ENCODE assay signal across 1 cellular context in the genomic region with DNA sequence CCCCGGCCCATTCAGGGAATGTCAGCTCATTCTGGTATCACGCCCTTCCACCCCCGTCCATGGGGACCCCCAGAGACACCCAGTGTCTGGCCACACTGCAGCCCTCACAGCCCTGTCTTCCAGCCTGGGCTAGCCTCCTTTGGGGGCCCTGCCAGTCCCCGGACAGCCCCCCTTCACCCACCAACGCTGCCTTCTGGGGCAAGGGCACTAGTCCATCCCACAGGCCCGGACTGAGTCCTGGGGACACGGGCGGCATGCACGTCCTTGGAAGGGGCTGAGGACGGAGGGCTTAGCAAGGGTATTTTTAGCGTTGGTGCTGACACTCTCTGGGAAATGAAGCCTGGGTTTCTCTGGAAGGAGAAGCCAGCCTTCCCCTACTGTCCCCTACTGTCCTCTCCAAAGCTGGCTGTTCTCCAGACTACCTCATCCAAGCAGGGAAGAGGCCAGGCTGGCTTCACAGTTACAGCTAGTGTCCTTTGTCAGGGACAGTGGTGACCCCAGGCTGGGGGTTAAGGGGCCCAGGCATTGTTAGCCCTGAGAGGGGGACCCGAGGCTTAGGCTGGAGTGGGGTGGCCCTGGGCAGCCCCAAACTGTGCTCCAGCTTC.
TF ChIP-seq lines count a peak whose summit lies in the region.

No MANE protein-coding gene starts in this region.

TF ChIP-seq in SK-N-SH treated with all-trans-retinoic acid at 6 μM for 48 hours, 23 proteins besides CTCF, POLR2A, EP300 and RAD21 (continued from another document):
- TF ChIP-seq, protein P1, sequence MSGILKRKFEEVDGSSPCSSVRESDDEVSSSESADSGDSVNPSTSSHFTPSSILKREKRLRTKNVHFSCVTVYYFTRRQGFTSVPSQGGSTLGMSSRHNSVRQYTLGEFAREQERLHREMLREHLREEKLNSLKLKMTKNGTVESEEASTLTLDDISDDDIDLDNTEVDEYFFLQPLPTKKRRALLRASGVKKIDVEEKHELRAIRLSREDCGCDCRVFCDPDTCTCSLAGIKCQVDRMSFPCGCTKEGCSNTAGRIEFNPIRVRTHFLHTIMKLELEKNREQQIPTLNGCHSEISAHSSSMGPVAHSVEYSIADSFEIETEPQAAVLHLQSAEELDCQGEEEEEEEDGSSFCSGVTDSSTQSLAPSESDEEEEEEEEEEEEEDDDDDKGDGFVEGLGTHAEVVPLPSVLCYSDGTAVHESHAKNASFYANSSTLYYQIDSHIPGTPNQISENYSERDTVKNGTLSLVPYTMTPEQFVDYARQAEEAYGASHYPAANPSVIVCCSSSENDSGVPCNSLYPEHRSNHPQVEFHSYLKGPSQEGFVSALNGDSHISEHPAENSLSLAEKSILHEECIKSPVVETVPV (CRISPR knock-in tag; IDR thresholded peaks at IDR 0.05), result no peak
- TF ChIP-seq OSR1 (CRISPR knock-in tag; IDR thresholded peaks at IDR 0.05), result no peak
- no peak for TF ChIP-seq SNAI2 (CRISPR knock-in tag; IDR thresholded peaks at IDR 0.05)
- no peak for TF ChIP-seq ZFP3 (CRISPR knock-in tag; IDR thresholded peaks at IDR 0.05)
- TF ChIP-seq TCF4 (CRISPR knock-in tag; IDR thresholded peaks at IDR 0.05; ENCODE audit: borderline replicate concordance), result no peak
- TF ChIP-seq ESRRG (CRISPR knock-in tag; IDR thresholded peaks at IDR 0.05), result no peak
- no peak for TF ChIP-seq TOX (CRISPR knock-in tag; IDR thresholded peaks at IDR 0.05; ENCODE audit: borderline replicate concordance)
- no peak for TF ChIP-seq ISL1 (CRISPR knock-in tag; IDR thresholded peaks at IDR 0.05)
